Comparison of ENCODE assay signal across 9 cellular contexts in genomic region chr3:186571644-186572013, GRCh38. TPM values are rescaled to one million over a fixed set of nuclear protein-coding genes. Genes with fewer than 3 reads are reported as not detected.
DNase-seq lines count a peak whose midpoint lies in the region; ATAC-seq and TF ChIP-seq lines count a peak whose summit lies in the region.
"Had no signal": no experiment of that assay in that cellular context is flagged by ENCODE, and none has a peak within 500 bp of the region (broad histone marks: within the 10 kb centered on the region; RNA-seq: fewer than 3 reads in every experiment).

No MANE protein-coding gene starts in this region.

- H3K23ac ChIP-seq in mesendoderm (ENCODE audit: low read length) = no peak overlapping the region

- H3K4ac ChIP-seq in mesendoderm (ENCODE audit: low read depth, low read length) = no peak overlapping the region

- intact Hi-C loops in ascending aorta (cut with DNase I) = loop anchor here (2.0 to 5.0 kb wide), 2 partner anchors 211 to 464 kb away; partner anchors contain the start of genes EIF4A2 and ETV5

- peaks cover 20% of the 10 kb centered on the region for H3K79me2 ChIP-seq in ACC112 (ENCODE audit: control insufficient read depth, insufficient read depth, low read length, unreplicated experiment)
- H3K79me2 ChIP-seq in mesendoderm (ENCODE audit: control insufficient read depth, insufficient read depth, low read length) = peaks cover 11% of the 10 kb centered on the region

- DNase-seq in HL-60 (ENCODE audit: low read depth in 1 of 2, low spot score in 1 of 2) (no peak), ascending aorta (ENCODE audit: low spot score in 2 of 2) (no peak), mesendoderm (no peak), UCSD-AML1 (lab: John Stamatoyannopoulos, UW; ENCODE audit: unreplicated experiment) (no peak), DMS153 treated with DMSO at 0.1 percent for 48 hours (lab: John Stamatoyannopoulos, UW; ENCODE audit: unreplicated experiment) (no peak), NCI-H526 (lab: John Stamatoyannopoulos, UW) (no peak)
- DNase-seq: NCI-H1105 treated with DMSO at 0.1 percent for 48 hours had no signal

- H2BK15ac ChIP-seq in mesendoderm (replicated peaks; ENCODE audit: low read depth) = no peak overlapping the region

- no peaks in the 10 kb centered on the region for H3K9me3 ChIP-seq in ascending aorta

- H2BK120ac ChIP-seq in mesendoderm (ENCODE audit: low read depth, low read length) = no peak overlapping the region

- H3K27ac ChIP-seq in ACC112 (ENCODE audit: low read depth, low read length) (no peak overlapping the region), HL-60 (replicated peaks) (peak overlapping the region; percentile 92; the same call in 1 of the 2 replicates), ascending aorta (no peak overlapping the region), mesendoderm (ENCODE audit: low read depth, low read length) (no peak overlapping the region)

- H2AFZ ChIP-seq in ACC112 (ENCODE audit: low read length, unreplicated experiment) = no peak overlapping the region

- no peak for TF ChIP-seq CTCF in HL-60 (IDR thresholded peaks at IDR 0.05; ENCODE audit: insufficient read depth, low read length)
- TF ChIP-seq CTCF in ascending aorta (IDR thresholded peaks at IDR 0.05) = no peak

- H3K27me3 ChIP-seq in ACC112 (ENCODE audit: insufficient read depth, low read length) (no peaks in the 10 kb centered on the region), HL-60 (ENCODE audit: insufficient read depth, poor library complexity, severe bottlenecking) (no peaks in the 10 kb centered on the region), ascending aorta (no peaks in the 10 kb centered on the region), mesendoderm (ENCODE audit: insufficient read depth, low read length, poor library complexity) (no peaks in the 10 kb centered on the region)

- no peak overlapping the region for H3K56ac ChIP-seq in mesendoderm (ENCODE audit: low read length)

- H3K9ac ChIP-seq in mesendoderm (ENCODE audit: low read length) = no peak overlapping the region

- H3K4me2 ChIP-seq in mesendoderm (ENCODE audit: low read length) = peak overlapping the region; percentile 92

- no peak overlapping the region for H4K8ac ChIP-seq in mesendoderm (ENCODE audit: low read depth, low read length)

- no peak overlapping the region for H4K5ac ChIP-seq in mesendoderm (ENCODE audit: low read length)

- no peak for ATAC-seq in HG03095 (IDR thresholded peaks at IDR 0.05; ENCODE audit: unreplicated experiment)

- H2AK5ac ChIP-seq in mesendoderm (ENCODE audit: low read length) = no peak overlapping the region

- WGBS in mesendoderm (ENCODE audit: extremely low coverage, insufficient coverage, low lambda C conversion rate) = no CpG with 5 or more reads among the region's 2 CpGs

- peaks cover 13% of the 10 kb centered on the region for H3K4me1 ChIP-seq in ACC112 (ENCODE audit: control insufficient read depth, insufficient read depth, low read length, unreplicated experiment)
- peaks cover 0 to 14% of the 10 kb centered on the region in 2 donors for H3K4me1 ChIP-seq in ascending aorta
- H3K4me1 ChIP-seq in mesendoderm (ENCODE audit: control insufficient read depth, low read depth, low read length) = no peaks in the 10 kb centered on the region

- H3K79me1 ChIP-seq in mesendoderm (ENCODE audit: low read length) = peaks cover 7% of the 10 kb centered on the region

- H3K18ac ChIP-seq in mesendoderm (ENCODE audit: low read length) = no peak overlapping the region

- no peak overlapping the region for H2BK5ac ChIP-seq in mesendoderm (ENCODE audit: low read length)

- peaks cover 20% of the 10 kb centered on the region for H3K36me3 ChIP-seq in ACC112 (ENCODE audit: insufficient read depth, low read length)
- H3K36me3 ChIP-seq in ascending aorta = peaks cover 14 to 40% of the 10 kb centered on the region in 2 donors
- H3K36me3 ChIP-seq in mesendoderm (ENCODE audit: control insufficient read depth, insufficient read depth, low read length) = peaks cover 7% of the 10 kb centered on the region

- peak overlapping the region; percentile 98 for H3K4me3 ChIP-seq in ACC112 (ENCODE audit: low read depth, low read length)
- H3K4me3 ChIP-seq in HL-60 (replicated peaks; ENCODE audit: insufficient read depth, low read length) = peak overlapping the region; percentile 99
- H3K4me3 ChIP-seq in ascending aorta = peak overlapping the region; percentile 98 to 99
- no peak overlapping the region for H3K4me3 ChIP-seq in mesendoderm (ENCODE audit: low read length)

RNA-seq across cellular contexts. Expression of gene DNAJB11, which starts 1.1 kb away (rescaled TPM):
- total RNA-seq in ascending aorta = 31.3 TPM
- 97.6 TPM for polyA plus RNA-seq in mesendoderm (2013, experiment 1 of 2)
- polyA plus RNA-seq in mesendoderm (2013, experiment 2 of 2) = 96.9 TPM

RNA-seq across cellular contexts. Expression of gene TBCCD1, which starts 4.5 kb away (rescaled TPM):
- 6.4 TPM for total RNA-seq in ascending aorta
- 6.8 TPM for polyA plus RNA-seq in mesendoderm (2013, experiment 1 of 2)
- 7.2 TPM for polyA plus RNA-seq in mesendoderm (2013, experiment 2 of 2)

RNA-seq across cellular contexts. Expression of gene CRYGS, which starts 27.4 kb away (rescaled TPM):
- total RNA-seq in ascending aorta = not detected
- 0.28 TPM for polyA plus RNA-seq in mesendoderm (2013, experiment 1 of 2)
- polyA plus RNA-seq in mesendoderm (2013, experiment 2 of 2) = 0.29 TPM

RNA-seq across cellular contexts. Expression of gene AHSG, which starts 41.2 kb away (rescaled TPM):
- 0.53 TPM for total RNA-seq in ascending aorta
- 0.15 TPM for polyA plus RNA-seq in mesendoderm (2013, experiment 1 of 2)
- polyA plus RNA-seq in mesendoderm (2013, experiment 2 of 2) = 0.11 TPM
